In the genomic region with DNA sequence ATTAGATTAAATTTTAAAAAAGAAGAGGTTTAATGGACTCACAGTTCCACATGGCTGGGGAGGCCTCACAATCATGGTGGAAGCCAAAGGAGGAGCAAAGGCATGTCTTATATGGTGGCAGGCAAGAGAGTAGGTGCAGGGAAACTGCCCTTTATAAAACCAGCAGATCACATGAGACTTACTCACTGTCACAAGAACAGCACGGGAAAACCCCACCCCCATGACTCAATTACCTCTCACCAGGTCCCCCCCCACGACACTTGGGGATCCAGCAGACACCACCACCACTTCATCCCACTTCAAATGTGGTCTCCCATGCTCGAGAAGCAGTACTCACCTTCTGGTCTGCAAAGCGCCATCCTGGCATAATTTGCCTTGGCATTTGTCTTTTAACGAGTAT, we compare ENCODE assay signal across 9 cellular contexts. TPM values are rescaled to one million over a fixed set of nuclear protein-coding genes. Genes with fewer than 3 reads are reported as not detected.
A peak's percentile ranks its signal among the peaks of the same experiment; 100 is the strongest.
DNase-seq lines count a peak whose midpoint lies in the region; ATAC-seq and TF ChIP-seq lines count a peak whose summit lies in the region.
"Had no signal": no experiment of that assay in that cellular context is flagged by ENCODE, and none has a peak within 500 bp of the region (broad histone marks: within the 10 kb centered on the region; RNA-seq: fewer than 3 reads in every experiment).

No MANE protein-coding gene starts in this region.

- H3K4me3 ChIP-seq in OCI-LY7 (ENCODE audit: low read depth, low read length, poor library complexity, severe bottlenecking): no peak overlapping the region
- no peak overlapping the region for H3K4me3 ChIP-seq in mammary epithelial cell (replicated peaks in 1 of 3; ENCODE audit: insufficient read depth in 1 of 3, low read depth in 2 of 3, low read length in 3 of 3)
- no peak overlapping the region for H3K4me3 ChIP-seq in vagina
- H3K4me3 ChIP-seq: cardiac muscle cell had no signal

- H3K9ac ChIP-seq in mammary epithelial cell (ENCODE audit: insufficient read depth, low read length): no peak overlapping the region

- H3K9me2 ChIP-seq in OCI-LY7 (ENCODE audit: insufficient read depth, low read length): no peaks in the 10 kb centered on the region

- DNase-seq in activated CD4-positive, alpha-beta T cell treated with anti-CD3 and anti-CD28 coated beads for 4 hours: peak; percentile 14 to 16
- DNase-seq in activated CD4-positive, alpha-beta T cell treated with anti-CD3 and anti-CD28 coated beads, Interleukin-2, amount 50 U/mL, for 1 hour: no peak
- no peak for DNase-seq in OCI-LY7 (ENCODE audit: low spot score)
- DNase-seq in mammary epithelial cell: peak; percentile 33
- peak; percentile 23 for DNase-seq in stimulated activated CD4-positive, alpha-beta T cell treated with anti-CD3 and anti-CD28 coated beads, Interleukin-4, amount 100 ng/mL, for 1 hour
- no peak for DNase-seq in vagina (ENCODE audit: extremely low spot score in 2 of 2)

- H3K79me2 ChIP-seq in OCI-LY7 (ENCODE audit: insufficient read depth, low read depth, low read length): no peaks in the 10 kb centered on the region
- no peaks in the 10 kb centered on the region for H3K79me2 ChIP-seq in mammary epithelial cell (ENCODE audit: insufficient read depth, low read length)

- BruUV-seq in OCI-LY7 (replicated peaks; lab: Mats Ljungman, UMichigan): no TSS peak
- BruUV-seq in mammary epithelial cell (replicated peaks; lab: Mats Ljungman, UMichigan): no TSS peak

- CTCF ChIA-PET in OCI-LY7 (lab: Charles Lee; ENCODE audit: unreplicated experiment): interaction anchor here (1.3 kb wide), 2 partner anchors 64 to 84 kb away, joined by 3 to 4 read pairs; partner anchors contain the start of gene BCLAF1
- CTCF ChIA-PET in mammary epithelial cell (lab: Charles Lee; ENCODE audit: low non-redundant PET): no interaction called here

- H4K20me1 ChIP-seq in OCI-LY7 (ENCODE audit: insufficient read depth, low read length) (no peaks in the 10 kb centered on the region), mammary epithelial cell (ENCODE audit: insufficient read depth, low read length) (no peaks in the 10 kb centered on the region)

- H3K27me3 ChIP-seq in mammary epithelial cell (ENCODE audit: insufficient read depth, low read length) (no peaks in the 10 kb centered on the region), vagina (no peaks in the 10 kb centered on the region)
- H3K27me3 ChIP-seq: cardiac muscle cell had no signal

- H3K27ac ChIP-seq in OCI-LY7 (ENCODE audit: low read depth, low read length, poor library complexity, severe bottlenecking): no peak overlapping the region
- no peak overlapping the region for H3K27ac ChIP-seq in mammary epithelial cell (ENCODE audit: insufficient read depth, low read depth, low read length)
- H3K27ac ChIP-seq in vagina: no peak overlapping the region
- H3K27ac ChIP-seq: cardiac muscle cell had no signal

- POLR2A ChIA-PET in OCI-LY7 (lab: Charles Lee): interaction anchor here (1.0 to 1.7 kb wide), 3 partner anchors 9 to 101 kb away, joined by 3 to 5 read pairs (median 3); no protein-coding TSS in a partner anchor

- ATAC-seq in GM18511 (IDR thresholded peaks at IDR 0.05; ENCODE audit: unreplicated experiment): no peak
- ATAC-seq in GM19455 (IDR thresholded peaks at IDR 0.05; ENCODE audit: unreplicated experiment): no peak

- 59% methylated on average over 4 of the region's 5 CpGs for WGBS in mammary epithelial cell (ENCODE audit: low coverage, missing lambda C conversion rate)

- in situ Hi-C loops in mammary epithelial cell (cut with MboI; ENCODE audit: low sequenced_read_pairs in 2 of 2): loop anchor here (10.0 to 25.0 kb wide), 2 partner anchors 688 to 691 kb away; no protein-coding TSS in a partner anchor

- H3K36me3 ChIP-seq in OCI-LY7 (ENCODE audit: insufficient read depth, low read length) (peaks cover 15% of the 10 kb centered on the region), mammary epithelial cell (ENCODE audit: insufficient read depth, low read length) (no peaks in the 10 kb centered on the region), vagina (no peaks in the 10 kb centered on the region)
- H3K36me3 ChIP-seq: cardiac muscle cell had no signal

- H3K9me3 ChIP-seq in OCI-LY7 (ENCODE audit: low read length): no peaks in the 10 kb centered on the region
- H3K9me3 ChIP-seq in mammary epithelial cell (replicated peaks; ENCODE audit: insufficient read depth, low read length): no peaks in the 10 kb centered on the region
- H3K9me3 ChIP-seq in vagina: no peaks in the 10 kb centered on the region

- dilution Hi-C loops in mammary epithelial cell (cut with HindIII; ENCODE audit: low sequenced_read_pairs): no loop called here

- peaks cover 14% of the 10 kb centered on the region for H3K4me1 ChIP-seq in OCI-LY7 (ENCODE audit: insufficient read depth, low read length, poor library complexity, severe bottlenecking)
- H3K4me1 ChIP-seq in mammary epithelial cell (ENCODE audit: insufficient read depth, low read length): no peaks in the 10 kb centered on the region
- no peaks in the 10 kb centered on the region for H3K4me1 ChIP-seq in vagina

- H3K4me2 ChIP-seq in OCI-LY7 (ENCODE audit: low read length) (0 out of 2 replicates have a peak overlapping the region, but pooled peaks have one; percentile 29), mammary epithelial cell (ENCODE audit: insufficient read depth, low read depth, low read length) (no peak overlapping the region)

- intact Hi-C loops in OCI-LY7 (cut with micrococcal nuclease; ENCODE audit: unreplicated experiment) (loop anchor here (5.0 to 10.0 kb wide), 4 partner anchors 92 to 773 kb away; no protein-coding TSS in a partner anchor), mammary epithelial cell (cut with micrococcal nuclease) (no loop called here), vagina (cut with DNase I) (loop anchor here (5.0 kb wide), 1 partner anchor 688 kb away; no protein-coding TSS in a partner anchor)

- TF ChIP-seq CTCF in OCI-LY7 (conservative IDR thresholded peaks at IDR 0.05; ENCODE audit: low read length) (no peak), mammary epithelial cell (conservative IDR thresholded peaks at IDR 0.05 in 1 of 2, IDR thresholded peaks at IDR 0.05 in 1 of 2; ENCODE audit: extremely low read depth in 1 of 2, insufficient read depth in 1 of 2, low read depth in 1 of 2, low read length in 2 of 2) (no peak), vagina (IDR thresholded peaks at IDR 0.05) (no peak)

- H2AFZ ChIP-seq in OCI-LY7 (ENCODE audit: low read length): peak overlapping the region; percentile 83; the same call in 1 of the 2 replicates
- H2AFZ ChIP-seq in mammary epithelial cell (ENCODE audit: low read depth, low read length): peak overlapping the region; percentile 34

- TF ChIP-seq POLR2A in vagina (IDR thresholded peaks at IDR 0.05): no peak

RNA-seq across cellular contexts. Expression of gene MTFR2, which starts 24.6 kb away (rescaled TPM):
- 9.3 and 10.4 TPM in 2 replicates for total RNA-seq in OCI-LY7 (2014; rRNA removed; shearing (Covaris generic))
- total RNA-seq in OCI-LY7 (2022): 26.6 and 32.9 TPM in 2 replicates
- 1 to 10 TPM; 2.0 to 7.3 TPM for total RNA-seq in mammary epithelial cell
- polyA plus RNA-seq in mammary epithelial cell: 13.2 TPM
- polyA minus RNA-seq in mammary epithelial cell: 7.3 TPM
- total RNA-seq in vagina: 1.2 TPM

Comparison
In these comparisons a context has a peak if more than half of its experiments do, and no peak if none do; other contexts are left out.
1. DNase-seq: peak in activated CD4-positive, alpha-beta T cell treated with anti-CD3 and anti-CD28 coated beads for 4 hours (2 of 2), mammary epithelial cell (single experiment) and stimulated activated CD4-positive, alpha-beta T cell treated with anti-CD3 and anti-CD28 coated beads, Interleukin-4, amount 100 ng/mL, for 1 hour (single experiment); none in activated CD4-positive, alpha-beta T cell treated with anti-CD3 and anti-CD28 coated beads, Interleukin-2, amount 50 U/mL, for 1 hour (single experiment), OCI-LY7 (single experiment) and vagina (0 of 2).